Comparison of ENCODE assay signal across 8 cellular contexts in the genomic region with DNA sequence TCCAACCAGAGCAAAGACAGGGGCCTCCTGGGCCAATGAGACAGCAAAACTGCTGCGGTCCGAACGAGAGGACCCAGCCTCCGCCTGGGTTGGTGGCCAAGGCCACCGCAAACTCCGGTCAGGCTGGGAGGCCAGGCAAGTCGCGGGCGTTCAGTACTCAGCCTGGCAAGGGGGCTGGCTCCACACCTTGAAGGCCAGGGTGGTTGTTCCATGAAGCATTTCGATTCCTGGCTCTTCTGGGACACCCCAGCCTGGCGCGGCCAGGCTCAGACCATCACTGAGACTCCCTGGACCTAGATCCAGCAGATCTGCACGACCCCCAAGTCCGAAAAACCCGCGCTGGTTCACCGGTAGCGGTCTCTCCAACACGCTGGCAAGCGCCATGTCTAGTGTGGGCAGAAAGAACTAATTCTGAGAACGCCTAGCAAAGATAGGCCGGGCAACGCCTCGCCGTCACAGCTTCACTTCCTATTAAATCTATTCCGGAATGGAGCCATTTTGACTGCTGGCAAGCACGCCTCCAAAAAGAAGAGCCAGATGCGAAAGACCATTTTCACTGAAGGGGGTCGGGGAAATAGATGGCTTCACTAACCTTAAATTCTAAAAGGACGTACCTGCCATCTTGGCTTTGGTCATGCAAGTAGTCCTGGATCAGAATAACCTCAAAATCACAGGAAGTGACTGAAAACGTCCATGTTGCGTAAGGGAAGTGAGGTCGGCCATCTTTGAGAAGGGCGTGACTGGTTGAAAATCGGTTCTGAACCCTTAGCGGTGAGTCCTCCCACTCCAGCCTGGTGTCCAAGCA. TPM values are rescaled to one million over a fixed set of nuclear protein-coding genes. Genes with fewer than 3 reads are reported as not detected.
DNase-seq lines count a peak whose midpoint lies in the region; ATAC-seq and TF ChIP-seq lines count a peak whose summit lies in the region.

A gene (minus strand): TSS at position 403 of the 805 bp plus-strand sequence. CDS start 19 bp downstream, at position 384.

- peak; percentile 87 for ATAC-seq in GM21367 (IDR thresholded peaks at IDR 0.05; ENCODE audit: unreplicated experiment)

- DNase-seq in activated CD8-positive, alpha-beta memory T cell treated with anti-CD3 and anti-CD28 coated beads for 4 hours (ENCODE audit: low read depth in 2 of 2), result peak; percentile 72 to 83
- DNase-seq in epithelial cell of proximal tubule (ENCODE audit: low read depth) (peak; percentile 93), DMS153 treated with DMSO at 0.1 percent for 48 hours (lab: John Stamatoyannopoulos, UW; ENCODE audit: unreplicated experiment) (no peak)
- peak; percentile 61 to 91 for DNase-seq in stimulated activated CD8-positive, alpha-beta memory T cell treated with anti-CD3 and anti-CD28 coated beads, Interleukin-7, amount 100 ng/mL, for 48 hours (ENCODE audit: extremely low read depth in 1 of 2, low read depth in 1 of 2)

- peak within 1 kb of the TSS; percentile 92 for H3K9ac ChIP-seq in HUES48 (ENCODE audit: low read depth, low read length)

- no peaks in the 10 kb centered on the region for H3K9me3 ChIP-seq in HUES48 (ENCODE audit: control insufficient read depth, insufficient read depth, low read length)
- no peaks in the 10 kb centered on the region for H3K9me3 ChIP-seq in muscle layer of duodenum (ENCODE audit: control insufficient read depth in 1 of 2, low read length in 2 of 2)

- no peak for TF ChIP-seq CTCF in C4-2B (conservative IDR thresholded peaks at IDR 0.05)
- TF ChIP-seq CTCF in epithelial cell of proximal tubule (conservative IDR thresholded peaks at IDR 0.05; ENCODE audit: low read depth, low read length), result no peak

- H3K4me1 ChIP-seq in HUES48 (ENCODE audit: control insufficient read depth, insufficient read depth, low read length) (peaks cover 6% of the 10 kb centered on the region), muscle layer of duodenum (ENCODE audit: control insufficient read depth in 1 of 2, insufficient read depth in 2 of 2, low read length in 2 of 2) (peaks cover 0 to 17% of the 10 kb centered on the region in 2 donors)

- H3K27ac ChIP-seq in C4-2B (peak within 1 kb of the TSS; percentile 99), HUES48 (ENCODE audit: low read depth, low read length) (peak within 1 kb of the TSS; percentile 98), muscle layer of duodenum (ENCODE audit: low read length) (peak within 1 kb of the TSS; percentile 99)

- H3K4me3 ChIP-seq in HUES48 (ENCODE audit: low read depth, low read length), result peak within 1 kb of the TSS; percentile 90
- H3K4me3 ChIP-seq in epithelial cell of proximal tubule (ENCODE audit: low read depth, low read length), result peak within 1 kb of the TSS; percentile 88
- peak within 1 kb of the TSS; percentile 91 to 99 for H3K4me3 ChIP-seq in muscle layer of duodenum (ENCODE audit: low read depth in 1 of 2, low read length in 2 of 2)

- H3K27me3 ChIP-seq in HUES48 (ENCODE audit: control insufficient read depth, insufficient read depth, low read length), result no peaks in the 10 kb centered on the region
- H3K27me3 ChIP-seq in muscle layer of duodenum (ENCODE audit: low read depth, low read length), result no peaks in the 10 kb centered on the region

- peaks cover 30% of the 10 kb centered on the region for H3K36me3 ChIP-seq in HUES48 (ENCODE audit: control insufficient read depth, insufficient read depth, low read length)
- H3K36me3 ChIP-seq in muscle layer of duodenum (ENCODE audit: control insufficient read depth in 1 of 2, insufficient read depth in 2 of 2, low read length in 2 of 2), result peaks cover 9 to 29% of the 10 kb centered on the region in 2 donors

RNA-seq across cellular contexts. Expression of the gene that starts here (rescaled TPM):
- 388 and 413 TPM in 2 replicates for total RNA-seq in epithelial cell of proximal tubule
